In the genomic region with DNA sequence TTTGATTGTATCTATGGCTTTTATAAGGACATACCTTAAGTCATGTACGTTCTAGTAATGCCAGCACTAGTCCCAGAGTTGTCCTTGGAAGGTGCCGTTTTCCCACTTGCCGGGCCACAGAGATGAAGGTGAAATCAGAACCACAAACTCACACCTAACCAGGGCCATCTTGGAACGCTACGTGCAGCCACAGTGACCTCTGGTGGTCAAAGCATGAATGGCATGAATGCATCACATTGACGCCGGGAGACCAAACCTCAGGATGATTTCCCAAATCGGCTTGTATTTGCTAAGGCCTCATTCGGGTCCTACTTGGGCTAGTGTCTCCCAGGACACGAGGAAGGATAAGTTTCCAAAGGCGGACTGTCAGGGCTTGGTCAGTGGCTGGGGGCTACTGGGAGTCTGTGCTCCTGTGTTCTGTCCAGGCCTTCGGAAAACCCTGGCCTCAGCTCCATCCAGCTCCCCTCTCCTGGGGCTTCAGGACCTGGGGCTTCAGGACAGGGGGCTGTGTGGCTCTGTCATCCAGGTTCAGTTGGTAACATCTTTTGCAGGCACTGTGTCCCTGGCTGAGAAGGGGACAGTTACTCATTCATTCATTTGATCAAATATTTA, we compare ENCODE assay signal across 9 cellular contexts.
DNase-seq lines count a peak whose midpoint lies in the region; ATAC-seq, FAIRE-seq and TF ChIP-seq lines count a peak whose summit lies in the region.
"Had no signal": no experiment of that assay in that cellular context is flagged by ENCODE, and none has a peak within 500 bp of the region (broad histone marks: within the 10 kb centered on the region; RNA-seq: fewer than 3 reads in every experiment).

No MANE protein-coding gene starts in this region.

- TF ChIP-seq CTCF in D721Med (IDR thresholded peaks at IDR 0.05; ENCODE audit: insufficient read depth, missing control alignments) (peak; percentile 93), osteocyte (IDR thresholded peaks at IDR 0.05) (peak; percentile 95), type B pancreatic cell (conservative IDR thresholded peaks at IDR 0.05) (peak; percentile 96)

- H3K27me3 Mint-ChIP-seq in osteocyte (ENCODE audit: unreplicated experiment) (no peaks in the 10 kb centered on the region), type B pancreatic cell (peaks cover 51% of the 10 kb centered on the region)

- peak; percentile 20 for DNase-seq in D721Med (ENCODE audit: insufficient read length, low spot score)
- peak; percentile 63 for DNase-seq in HK-2 (ENCODE audit: unreplicated experiment)
- DNase-seq in RPMI8226, result peak; percentile 83
- peak; percentile 30 to 54 (median 44) for DNase-seq in activated naive CD4-positive, alpha-beta T cell (lab: John Stamatoyannopoulos, UW)
- DNase-seq in globus pallidus (ENCODE audit: low spot score), result peak; percentile 35
- DNase-seq in osteocyte (ENCODE audit: extremely low spot score, unreplicated experiment), result peak; percentile 88
- DNase-seq in type B pancreatic cell (ENCODE audit: extremely low spot score, unreplicated experiment), result peak; percentile 77

- H3K4me1 Mint-ChIP-seq in osteocyte (ENCODE audit: unreplicated experiment) (no peaks in the 10 kb centered on the region), type B pancreatic cell (ENCODE audit: unreplicated experiment) (no peaks in the 10 kb centered on the region)

- ATAC-seq in GM21528 (IDR thresholded peaks at IDR 0.05; ENCODE audit: low FRiP score, unreplicated experiment), result no peak

- no peak overlapping the region for H3K27ac Mint-ChIP-seq in osteocyte (ENCODE audit: unreplicated experiment)
- no peak overlapping the region for H3K27ac Mint-ChIP-seq in type B pancreatic cell

- no peaks in the 10 kb centered on the region for H3K9me3 Mint-ChIP-seq in osteocyte (ENCODE audit: unreplicated experiment)
- no peaks in the 10 kb centered on the region for H3K9me3 Mint-ChIP-seq in type B pancreatic cell

- no peak for FAIRE-seq in D721Med (lab: Jason Lieb, UNC)
- FAIRE-seq: colon had no signal

- no peak overlapping the region for H3K4me3 Mint-ChIP-seq in osteocyte (ENCODE audit: unreplicated experiment)
- H3K4me3 Mint-ChIP-seq in type B pancreatic cell, result no peak overlapping the region

- H3K36me3 Mint-ChIP-seq in osteocyte (ENCODE audit: unreplicated experiment) (no peaks in the 10 kb centered on the region), type B pancreatic cell (no peaks in the 10 kb centered on the region)

Comparison
In these comparisons a context has a peak if more than half of its experiments do, and no peak if none do; other contexts are left out.
1. DNase-seq: peak in every context shown above with its lines; median percentile 88 in osteocyte; 83 in RPMI8226; 77 in type B pancreatic cell; 63 in HK-2; 44 in activated naive CD4-positive, alpha-beta T cell; 35 in globus pallidus; 20 in D721Med.